In genomic region chr2:200677721-200678532, GRCh38 we compare ENCODE assay signal across 11 cellular contexts.
DNase-seq lines count a peak whose midpoint lies in the region; ATAC-seq, FAIRE-seq and TF ChIP-seq lines count a peak whose summit lies in the region.
"Had no signal": no experiment of that assay in that cellular context is flagged by ENCODE, and none has a peak within 500 bp of the region (broad histone marks: within the 10 kb centered on the region; RNA-seq: fewer than 3 reads in every experiment).

No MANE protein-coding gene starts in this region.

- no peak for TF ChIP-seq POLR2A in upper lobe of left lung (IDR thresholded peaks at IDR 0.05)

- H3K36me3 ChIP-seq in liver (ENCODE audit: control insufficient read depth in 4 of 4, insufficient read depth in 3 of 4, low read depth in 1 of 4, low read length in 3 of 4): no peaks in the 10 kb centered on the region
- no peaks in the 10 kb centered on the region for H3K36me3 ChIP-seq in upper lobe of left lung
- no peaks in the 10 kb centered on the region for H3K36me3 ChIP-seq in mucosa of descending colon (ENCODE audit: low read depth)

- no peaks in the 10 kb centered on the region for H3K9me3 ChIP-seq in liver (ENCODE audit: control insufficient read depth in 4 of 4, low read length in 3 of 4)
- no peaks in the 10 kb centered on the region for H3K9me3 ChIP-seq in upper lobe of left lung
- no peaks in the 10 kb centered on the region for H3K9me3 ChIP-seq in mucosa of descending colon

- H3K27me3 ChIP-seq in liver (ENCODE audit: control insufficient read depth in 4 of 4, insufficient read depth in 4 of 4, low read length in 3 of 4): no peaks in the 10 kb centered on the region
- no peaks in the 10 kb centered on the region for H3K27me3 ChIP-seq in upper lobe of left lung

- peak; percentile 91 for FAIRE-seq in endometrium (lab: Jason Lieb, UNC)
- FAIRE-seq: HTR-8/SVneo had no signal

- no peak for TF ChIP-seq EP300 in upper lobe of left lung (IDR thresholded peaks at IDR 0.05)

- 21% methylated on average over 11 of the region's 11 CpGs for WGBS in liver
- WGBS in upper lobe of left lung, 2 donors: 46 to 58% methylated on average over 11 of the region's 11 CpGs

- peak; percentile 72 to 76 for ATAC-seq in upper lobe of left lung (ENCODE audit: low FRiP score in 2 of 2)
- no peak for ATAC-seq in HG02798 (IDR thresholded peaks at IDR 0.05; ENCODE audit: poor library complexity, unreplicated experiment)
- no peak for ATAC-seq in mucosa of descending colon
- ATAC-seq: activated naive CD8-positive, alpha-beta T cell treated with anti-CD3 and anti-CD28 coated beads, Interleukin-2, amount 50 U/mL, for 24 hours had no signal

- H3K4me1 ChIP-seq in liver (ENCODE audit: control insufficient read depth in 4 of 4, insufficient read depth in 4 of 4, low read length in 3 of 4): peaks cover 5 to 42% (median 34%) of the 10 kb centered on the region in 4 donors
- H3K4me1 ChIP-seq in upper lobe of left lung: peaks cover 0 to 12% (median 10%) of the 10 kb centered on the region in 4 donors
- H3K4me1 ChIP-seq in mucosa of descending colon (ENCODE audit: low read depth): no peaks in the 10 kb centered on the region

- H3K27ac ChIP-seq in liver (ENCODE audit: low read depth in 1 of 2, low read length in 2 of 2): peak overlapping the region; percentile 47 to 60
- H3K27ac ChIP-seq in upper lobe of left lung: peak overlapping the region in 2 of 4 donors; percentile 21 to 40

- H3K4me3 ChIP-seq in LNCaP clone FGC (ENCODE audit: low read depth, low read length) (no peak overlapping the region), liver (ENCODE audit: low read depth in 1 of 3, low read length in 3 of 3) (no peak overlapping the region), upper lobe of left lung (no peak overlapping the region), mucosa of descending colon (no peak overlapping the region)

- intact Hi-C loops in mucosa of descending colon (cut with DNase I, micrococcal nuclease): no loop called here

- no peak overlapping the region for H3K9ac ChIP-seq in liver (ENCODE audit: low read depth in 1 of 2, low read length in 2 of 2)

- TF ChIP-seq RAD21 in liver (IDR thresholded peaks at IDR 0.05): peak; percentile 34 to 37

- DNase-seq in LNCaP clone FGC (ENCODE audit: low read depth): peak; percentile 74
- no peak for DNase-seq in upper lobe of left lung
- DNase-seq in globus pallidus (ENCODE audit: low spot score): no peak
- DNase-seq in mucosa of descending colon: no peak
- DNase-seq: activated naive CD8-positive, alpha-beta T cell treated with anti-CD3 and anti-CD28 coated beads, Interleukin-2, amount 50 U/mL, for 24 hours; DND-41; NCI-H1694 had no signal

- TF ChIP-seq CTCF in LNCaP clone FGC (IDR thresholded peaks at IDR 0.05; ENCODE audit: control insufficient read depth, extremely low read depth, insufficient read depth) (no peak), liver (IDR thresholded peaks at IDR 0.05; ENCODE audit: low read depth, low read length, missing input control) (peak; percentile 20), upper lobe of left lung (IDR thresholded peaks at IDR 0.05) (peak in 1 of 6 experiments; percentile 10), mucosa of descending colon (IDR thresholded peaks at IDR 0.05) (no peak)

TF ChIP-seq in liver, 16 proteins besides CTCF, POLR2A, EP300 and RAD21:
- TF ChIP-seq FOXA2 (IDR thresholded peaks at IDR 0.05): peak; percentile 79
- peak; percentile 62 to 87 for TF ChIP-seq HNF4A (conservative IDR thresholded peaks at IDR 0.05)
- TF ChIP-seq GABPA (IDR thresholded peaks at IDR 0.05 in 1 of 2, conservative IDR thresholded peaks at IDR 0.05 in 1 of 2): no peak
- no peak for TF ChIP-seq NR2F2 (IDR thresholded peaks at IDR 0.05)
- TF ChIP-seq MAX (IDR thresholded peaks at IDR 0.05): peak; percentile 72
- peak; percentile 39 for TF ChIP-seq SP1 (IDR thresholded peaks at IDR 0.05)
- TF ChIP-seq FOXA1 (IDR thresholded peaks at IDR 0.05): peak; percentile 58
- TF ChIP-seq YY1 (IDR thresholded peaks at IDR 0.05): peak; percentile 63
- peak; percentile 36 to 79 for TF ChIP-seq RXRA (IDR thresholded peaks at IDR 0.05)
- TF ChIP-seq JUND (IDR thresholded peaks at IDR 0.05): peak; percentile 41 to 57
- TF ChIP-seq TAF1 (conservative IDR thresholded peaks at IDR 0.05): no peak
- TF ChIP-seq ZBTB33 (IDR thresholded peaks at IDR 0.05): peak; percentile 39
- no peak for TF ChIP-seq ATF3 (IDR thresholded peaks at IDR 0.05)
- no peak for TF ChIP-seq HNF4G (IDR thresholded peaks at IDR 0.05)
- peak in 1 of 2 donors; percentile 16 for TF ChIP-seq EGR1 (IDR thresholded peaks at IDR 0.05; ENCODE audit: low read depth in 2 of 2)
- no peak for TF ChIP-seq REST (IDR thresholded peaks at IDR 0.05)

Comparison
In these comparisons a context has a peak if more than half of its experiments do, and no peak if none do; other contexts are left out.
1. ATAC-seq: peak in upper lobe of left lung (2 of 2); none in HG02798 (single experiment) and mucosa of descending colon (single experiment).